ENCODE assay signal across 25 cellular contexts in the genomic region with DNA sequence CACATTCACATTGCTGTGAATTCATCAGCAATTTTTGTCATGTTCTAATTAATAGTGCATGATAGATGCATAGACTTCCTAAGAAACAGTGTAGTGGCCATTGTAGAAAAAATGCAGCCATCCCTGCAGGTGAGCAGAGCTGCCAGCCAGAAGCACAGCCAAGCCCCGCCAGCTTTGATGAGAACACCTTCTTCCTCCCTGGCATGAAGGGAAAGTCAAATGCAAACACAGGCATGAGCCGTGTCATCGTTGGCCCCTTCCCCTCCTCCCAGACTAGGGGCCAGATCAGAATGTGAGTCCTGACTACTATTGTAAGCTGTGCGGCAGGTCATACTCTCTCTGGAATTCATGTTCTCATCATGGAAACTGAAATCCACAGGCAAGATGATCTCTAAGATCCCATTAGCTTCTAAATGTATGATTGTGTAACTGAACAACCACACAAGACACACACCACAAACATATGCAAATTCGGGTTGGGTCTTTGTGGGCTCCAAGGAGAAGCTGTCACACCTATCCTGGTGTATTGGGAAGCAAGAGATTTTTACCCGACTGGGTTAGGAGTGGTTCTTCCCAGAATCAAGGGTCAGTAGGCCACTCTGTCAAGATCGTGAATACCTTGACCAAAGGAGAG. TPM values are rescaled to one million over a fixed set of nuclear protein-coding genes. Genes with fewer than 3 reads are reported as not detected.
DNase-seq lines count a peak whose midpoint lies in the region; ATAC-seq, FAIRE-seq and TF ChIP-seq lines count a peak whose summit lies in the region.
"Had no signal": no experiment of that assay in that cellular context is flagged by ENCODE, and none has a peak within 500 bp of the region (broad histone marks: within the 10 kb centered on the region; RNA-seq: fewer than 3 reads in every experiment).

No MANE protein-coding gene starts in this region.

- no peaks in the 10 kb centered on the region for H3K27me3 ChIP-seq in bronchial epithelial cell (ENCODE audit: control insufficient read depth, insufficient read depth, low read length)
- no peaks in the 10 kb centered on the region for H3K27me3 ChIP-seq in lower lobe of right lung (ENCODE audit: low read depth)
- H3K27me3 ChIP-seq: BLaER1 had no signal

- TF ChIP-seq CTCF in HEK293 (tag by site-specific recombination; IDR thresholded peaks at IDR 0.05), result no peak
- TF ChIP-seq CTCF in bronchial epithelial cell (IDR thresholded peaks at IDR 0.05; ENCODE audit: insufficient read depth, low read length, severe bottlenecking), result no peak
- no peak for TF ChIP-seq CTCF in lower lobe of right lung (IDR thresholded peaks at IDR 0.05)

- H3K9me3 ChIP-seq in HEK293 (ENCODE audit: control insufficient read depth, insufficient read depth, low read depth, low read length) (no peaks in the 10 kb centered on the region), lower lobe of right lung (no peaks in the 10 kb centered on the region)
- H3K9me3 ChIP-seq: BLaER1 had no signal

- intact Hi-C loops in posterior vena cava (cut with DNase I) (no loop called here), left cardiac atrium (cut with DNase I) (loop anchor here in 1 of 2 donors (5.0 kb wide), 1 partner anchor 80 kb away; no protein-coding TSS in a partner anchor), lower lobe of right lung (cut with DNase I) (no loop called here)

- no peaks in the 10 kb centered on the region for H3K4me1 ChIP-seq in HEK293 (ENCODE audit: control insufficient read depth, insufficient read depth, low read length)
- H3K4me1 ChIP-seq in lower lobe of right lung, result peaks cover 25% of the 10 kb centered on the region

- H3K36me3 ChIP-seq in HEK293 (ENCODE audit: control insufficient read depth in 2 of 2, insufficient read depth in 1 of 2, low read length in 2 of 2), result no peaks in the 10 kb centered on the region
- no peaks in the 10 kb centered on the region for H3K36me3 ChIP-seq in bronchial epithelial cell (ENCODE audit: control insufficient read depth, insufficient read depth, low read length)
- H3K36me3 ChIP-seq in lower lobe of right lung, result no peaks in the 10 kb centered on the region
- H3K36me3 ChIP-seq: BLaER1 had no signal

- no peak overlapping the region for H3K27ac ChIP-seq in HEK293 (ENCODE audit: extremely low read depth, low read depth, low read length)
- no peak overlapping the region for H3K27ac ChIP-seq in lower lobe of right lung
- H3K27ac ChIP-seq: 22Rv1, BLaER1, HL-60 had no signal

- no peak for ATAC-seq in left cardiac atrium
- ATAC-seq in lower lobe of right lung, result no peak
- ATAC-seq: CD8-positive, alpha-beta T cell; HepG2 had no signal

- DNase-seq in DMS53 (lab: John Stamatoyannopoulos, UW) (peak; percentile 21), DMS53 treated with DMSO at 0.1 percent for 48 hours (lab: John Stamatoyannopoulos, UW; ENCODE audit: unreplicated experiment) (no peak), bronchial epithelial cell (ENCODE audit: low read depth) (no peak), posterior vena cava (ENCODE audit: low spot score) (peak; percentile 64), left cardiac atrium (no peak), lower lobe of right lung (no peak), GF-D8 (lab: John Stamatoyannopoulos, UW) (no peak)
- DNase-seq: ACHN; Calu3; CD8-positive, alpha-beta T cell; DMS153; H9; KBM-7; NCI-H1092; NCI-H1436; NCI-H1930; NCI-H69; Right ventricle myocardium superior had no signal

- H3K4me3 ChIP-seq in HEK293 (ENCODE audit: low read depth, low read length) (no peak overlapping the region), bronchial epithelial cell (ENCODE audit: low read depth, low read length) (no peak overlapping the region), lower lobe of right lung (no peak overlapping the region)
- H3K4me3 ChIP-seq: BLaER1 had no signal

- CTCF ChIA-PET in HEK293 (lab: Yijun Ruan, JAX), result interaction anchor here (0.6 to 4.0 kb wide), 5 partner anchors 17 to 266 kb away, joined by 3 to 76 read pairs (median 29); no protein-coding TSS in a partner anchor

- FAIRE-seq in bronchial epithelial cell (lab: Jason Lieb, UNC), result peak; percentile 13
- FAIRE-seq: HepG2 had no signal

- POLR2A ChIA-PET in HEK293 (lab: Yijun Ruan, JAX), result interaction anchor here (1.2 kb wide), 1 partner anchor 12 kb away, joined by 3 read pairs; no protein-coding TSS in a partner anchor

TF ChIP-seq in HEK293, 187 proteins besides CTCF, POLR2A, EP300 and RAD21:
- no peak for TF ChIP-seq ZNF121 (tag by site-specific recombination; IDR thresholded peaks at IDR 0.05)
- TF ChIP-seq, protein P1, sequence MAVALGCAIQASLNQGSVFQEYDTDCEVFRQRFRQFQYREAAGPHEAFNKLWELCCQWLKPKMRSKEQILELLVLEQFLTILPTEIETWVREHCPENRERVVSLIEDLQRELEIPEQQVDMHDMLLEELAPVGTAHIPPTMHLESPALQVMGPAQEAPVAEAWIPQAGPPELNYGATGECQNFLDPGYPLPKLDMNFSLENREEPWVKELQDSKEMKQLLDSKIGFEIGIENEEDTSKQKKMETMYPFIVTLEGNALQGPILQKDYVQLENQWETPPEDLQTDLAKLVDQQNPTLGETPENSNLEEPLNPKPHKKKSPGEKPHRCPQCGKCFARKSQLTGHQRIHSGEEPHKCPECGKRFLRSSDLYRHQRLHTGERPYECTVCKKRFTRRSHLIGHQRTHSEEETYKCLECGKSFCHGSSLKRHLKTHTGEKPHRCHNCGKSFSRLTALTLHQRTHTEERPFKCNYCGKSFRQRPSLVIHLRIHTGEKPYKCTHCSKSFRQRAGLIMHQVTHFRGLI (tag by site-specific recombination; IDR thresholded peaks at IDR 0.05), result peak; percentile 82

RNA-seq across cellular contexts. Expression of gene AQP2, which starts 2.8 kb away (rescaled TPM):
- not detected in 2 replicates for total RNA-seq in bronchial epithelial cell
- under 1 TPM; 0.33 to 0.42 TPM for total RNA-seq in posterior vena cava
- total RNA-seq in left cardiac atrium, result under 1 TPM; 0.09 to 0.24 TPM
- not detected for total RNA-seq in lower lobe of right lung
- total RNA-seq: Calu3; CD8-positive, alpha-beta T cell; H9; HepG2; NCI-H460; OCI-LY7; Right ventricle myocardium superior had no signal

RNA-seq across cellular contexts. Expression of gene AQP5, which starts 14.0 kb away (rescaled TPM):
- 1.3 and 9.9 TPM in 2 replicates for total RNA-seq in bronchial epithelial cell
- total RNA-seq in posterior vena cava, result not detected
- total RNA-seq in left cardiac atrium, result 1 to 10 TPM; 1.0 to 1.3 TPM
- 6.4 TPM for total RNA-seq in lower lobe of right lung
- total RNA-seq: CD8-positive, alpha-beta T cell; HepG2; NCI-H460; OCI-LY7 had no signal

RNA-seq across cellular contexts. Expression of gene AQP6, which starts 25.0 kb away (rescaled TPM):
- total RNA-seq in bronchial epithelial cell (under 0.01 TPM in 1 of 2 replicates, not detected in the other), posterior vena cava (under 1 TPM in 1 of 2 donors, not detected in 1; 0.05 TPM), left cardiac atrium (under 1 TPM; 0.13 to 0.77 TPM), lower lobe of right lung (0.09 TPM)
- total RNA-seq: CD8-positive, alpha-beta T cell; OCI-LY7; Right ventricle myocardium superior had no signal

RNA-seq across cellular contexts. Expression of gene FAIM2, which starts 44.0 kb away (rescaled TPM):
- 0.53 TPM in 1 of 2 replicates, not detected in the other for total RNA-seq in bronchial epithelial cell
- 1 to 10 TPM; 1.8 to 2.5 TPM for total RNA-seq in posterior vena cava
- 10 to 100 TPM in 1 of 2 donors, 1 to 10 TPM in 1; 6.4 to 25.9 TPM for total RNA-seq in left cardiac atrium
- total RNA-seq in lower lobe of right lung, result 2.9 TPM
- total RNA-seq: Calu3; CD8-positive, alpha-beta T cell; HepG2 had no signal

Comparison
In these comparisons a context has a peak if more than half of its experiments do, and no peak if none do; other contexts are left out.
1. DNase-seq: peak in DMS53 (single experiment) and posterior vena cava (single experiment); none in DMS53 treated with DMSO at 0.1 percent for 48 hours (single experiment), bronchial epithelial cell (single experiment), left cardiac atrium (single experiment), lower lobe of right lung (single experiment) and GF-D8 (single experiment).